In genomic region chr9:27351438-27351837, GRCh38 we compare ENCODE assay signal across 14 cellular contexts. TPM values are rescaled to one million over a fixed set of nuclear protein-coding genes. Genes with fewer than 3 reads are reported as not detected.
DNase-seq lines count a peak whose midpoint lies in the region; TF ChIP-seq lines count a peak whose summit lies in the region.
"Had no signal": no experiment of that assay in that cellular context is flagged by ENCODE, and none has a peak within 500 bp of the region (broad histone marks: within the 10 kb centered on the region; RNA-seq: fewer than 3 reads in every experiment).

No MANE protein-coding gene starts in this region.

- 14 to 55% methylated on average over 1 to 2 of the region's 2 CpGs for WGBS in esophagus squamous epithelium, 2 donors

- no peaks in the 10 kb centered on the region for H3K36me3 ChIP-seq in esophagus squamous epithelium

- DNase-seq in C1 segment of cervical spinal cord (lab: John Stamatoyannopoulos, UW) (peak in 12 of 14 donors; percentile 24 to 88 (median 78)), NCI-H748 (lab: John Stamatoyannopoulos, UW; ENCODE audit: unreplicated experiment) (peak; percentile 72), foreskin melanocyte (peak; percentile 96), occipital lobe (lab: John Stamatoyannopoulos, UW) (peak; percentile 60), AG20443 (ENCODE audit: low spot score) (no peak), cerebellar nuclear complex (lab: John Stamatoyannopoulos, UW) (no peak), NCI-H1436 treated with DMSO at 0.1 percent for 48 hours (lab: John Stamatoyannopoulos, UW) (no peak), esophagus squamous epithelium (lab: John Stamatoyannopoulos, UW) (no peak)
- DNase-seq: activated CD8-positive, alpha-beta memory T cell treated with anti-CD3 and anti-CD28 coated beads, Interleukin-2, amount 50 U/mL, for 4 hours; immature natural killer cell; Karpas-422; NCI-H446 treated with DMSO at 0.1 percent for 48 hours; nephron progenitor cell had no signal

- peak overlapping the region in 1 of 4 donors; percentile 21 for H3K27ac ChIP-seq in esophagus squamous epithelium
- H3K27ac ChIP-seq: VCaP had no signal

- H3K4me1 ChIP-seq in esophagus squamous epithelium: peaks cover 5 to 45% (median 16%) of the 10 kb centered on the region in 3 donors

- intact Hi-C loops in esophagus squamous epithelium (cut with DNase I): no loop called here

- H3K27me3 ChIP-seq in esophagus squamous epithelium: no peaks in the 10 kb centered on the region

- TF ChIP-seq CTCF in esophagus squamous epithelium (IDR thresholded peaks at IDR 0.05): no peak

- no peak overlapping the region for H3K4me3 ChIP-seq in esophagus squamous epithelium

- TF ChIP-seq POLR2A in esophagus squamous epithelium (IDR thresholded peaks at IDR 0.05): no peak

- H3K9me3 ChIP-seq in esophagus squamous epithelium: no peaks in the 10 kb centered on the region

RNA-seq across cellular contexts. Expression of gene EQTN, which starts 54.5 kb away (rescaled TPM):
- total RNA-seq in occipital lobe: 1.6 TPM
- not detected for total RNA-seq in esophagus squamous epithelium

Comparison
In these comparisons a context has a peak if more than half of its experiments do, and no peak if none do; other contexts are left out.
1. DNase-seq: peak in C1 segment of cervical spinal cord (12 of 14), NCI-H748 (single experiment), foreskin melanocyte (single experiment) and occipital lobe (single experiment); none in AG20443 (single experiment), cerebellar nuclear complex (0 of 2), NCI-H1436 treated with DMSO at 0.1 percent for 48 hours (single experiment) and esophagus squamous epithelium (single experiment).